In the genomic region with DNA sequence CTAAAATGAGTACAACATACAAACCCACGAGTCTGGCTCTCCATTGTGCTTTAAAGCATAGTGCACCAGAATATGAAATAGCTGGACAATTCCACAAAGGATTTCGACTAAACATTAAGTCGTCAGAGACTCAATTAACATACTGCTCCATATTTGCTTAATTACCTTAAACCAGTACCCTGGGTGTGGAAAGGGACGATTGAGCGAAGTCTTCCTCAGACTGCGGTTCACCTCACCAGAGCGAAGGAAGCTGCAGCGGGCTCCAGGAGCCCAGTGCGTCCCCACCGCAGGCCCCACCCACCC, we compare ENCODE assay signal across 8 cellular contexts. TPM values are rescaled to one million over a fixed set of nuclear protein-coding genes. Genes with fewer than 3 reads are reported as not detected.
DNase-seq lines count a peak whose midpoint lies in the region; ATAC-seq and TF ChIP-seq lines count a peak whose summit lies in the region.

No MANE protein-coding gene starts in this region.

- H3K9ac ChIP-seq in mucosa of rectum (ENCODE audit: low read depth in 1 of 2, low read length in 2 of 2) = no peak overlapping the region

- no peaks in the 10 kb centered on the region for H3K9me3 ChIP-seq in mucosa of rectum (ENCODE audit: control insufficient read depth in 2 of 2, low read length in 2 of 2)

- peaks cover 5 to 7% of the 10 kb centered on the region in 2 donors for H3K4me1 ChIP-seq in mucosa of rectum (ENCODE audit: control insufficient read depth in 2 of 2, insufficient read depth in 2 of 2, low read length in 2 of 2)

- ATAC-seq in GM19023 (IDR thresholded peaks at IDR 0.05; ENCODE audit: unreplicated experiment) = peak; percentile 20
- ATAC-seq in HG03342 (IDR thresholded peaks at IDR 0.05; ENCODE audit: unreplicated experiment) = peak; percentile 19

- in situ Hi-C loops in brain microvascular endothelial cell (cut with HindIII; ENCODE audit: low pct_ligation_motif_present, low sequenced_read_pairs) = no loop called here

- H3K36me3 ChIP-seq in brain microvascular endothelial cell (replicated peaks) (no peaks in the 10 kb centered on the region), mucosa of rectum (ENCODE audit: control insufficient read depth in 2 of 2, insufficient read depth in 2 of 2, low read length in 2 of 2) (no peaks in the 10 kb centered on the region)

- peak overlapping the region; percentile 83 for H3K4me3 ChIP-seq in brain microvascular endothelial cell (ENCODE audit: low read depth, low read length)
- peak overlapping the region; percentile 83 to 84 for H3K4me3 ChIP-seq in mucosa of rectum (ENCODE audit: low read length in 2 of 2)

- TF ChIP-seq CTCF in brain microvascular endothelial cell (IDR thresholded peaks at IDR 0.05; ENCODE audit: low read depth, low read length, missing control alignments) = no peak

- no peak for DNase-seq in brain microvascular endothelial cell
- DNase-seq in NCI-H1417 (lab: John Stamatoyannopoulos, UW) = no peak
- no peak for DNase-seq in ureter (ENCODE audit: low spot score)
- no peak for DNase-seq in EL
- no peak for DNase-seq in activated CD8-positive, alpha-beta memory T cell treated with anti-CD3 and anti-CD28 coated beads for 24 hours

- H3K27ac ChIP-seq in brain microvascular endothelial cell (no peak overlapping the region), mucosa of rectum (ENCODE audit: low read depth in 2 of 2, low read length in 2 of 2) (no peak overlapping the region)

- H3K27me3 ChIP-seq in brain microvascular endothelial cell (replicated peaks) (no peaks in the 10 kb centered on the region), mucosa of rectum (ENCODE audit: control insufficient read depth in 2 of 2, insufficient read depth in 2 of 2, low read length in 2 of 2) (peaks cover 9 to 19% of the 10 kb centered on the region in 2 donors)

RNA-seq across cellular contexts. Expression of a gene that starts 0.2 kb away (rescaled TPM):
- 22.5 TPM for total RNA-seq in ureter
